8 cellular contexts compared by ENCODE assay signal in genomic region chr16:87635541-87636049, GRCh38. TPM values are rescaled to one million over a fixed set of nuclear protein-coding genes. Genes with fewer than 3 reads are reported as not detected.
DNase-seq lines count a peak whose midpoint lies in the region; ATAC-seq and TF ChIP-seq lines count a peak whose summit lies in the region.

No MANE protein-coding gene starts in this region.

- in situ Hi-C loops in SK-MEL-5 (cut with HindIII; ENCODE audit: low pct_unique_long_range_greater_than_20kb, low sequenced_read_pairs) (no loop called here), transverse colon (cut with MboI; ENCODE audit: low pct_ligation_motif_present in 1 of 4, low pct_unique_long_range_greater_than_20kb in 1 of 4, low sequenced_read_pairs in 3 of 4) (loop anchor here in 3 of 4 donors (10.0 to 25.0 kb wide), 4 partner anchors 221 to 323 kb away; partner anchors contain the start of genes C16orf95 (in 1 of the 3) and MAP1LC3B (in 1 of the 3))

- peak; percentile 43 to 59 (median 51) for TF ChIP-seq CTCF in transverse colon (IDR thresholded peaks at IDR 0.05)

- peak overlapping the region; percentile 27 to 97 (median 87) for H3K4me3 Mint-ChIP-seq in IgD-negative memory B cell

- peaks cover 8% of the 10 kb centered on the region in 2 donors for H3K9me3 ChIP-seq in transverse colon

- peaks cover 2 to 13% (median 9%) of the 10 kb centered on the region in 3 donors for H3K9me3 Mint-ChIP-seq in IgD-negative memory B cell

- no peak for ATAC-seq in GM18498 (IDR thresholded peaks at IDR 0.05; ENCODE audit: unreplicated experiment)

- H3K27ac Mint-ChIP-seq in IgD-negative memory B cell = peak overlapping the region in 2 of 3 donors; percentile 60 to 86

- DNase-seq in DMS 273 (lab: John Stamatoyannopoulos, UW; ENCODE audit: unreplicated experiment) (peak; percentile 73), SK-MEL-5 (ENCODE audit: low read depth, low spot score) (peak; percentile 62), activated gamma-delta T cell (lab: John Stamatoyannopoulos, UW) (peak; percentile 32), foreskin melanocyte (peak; percentile 20), pons (ENCODE audit: low spot score) (peak; percentile 38), transverse colon (peak; percentile 66)

- 23% methylated on average over 7 of the region's 23 CpGs; no CpG with 5 or more reads in 1 of the 2 donors for WGBS in transverse colon (ENCODE audit: low coverage in 1 of 2), 2 donors

- H3K4me1 ChIP-seq in transverse colon = peaks cover 8 to 18% (median 12%) of the 10 kb centered on the region in 4 donors

- H3K27me3 ChIP-seq in transverse colon = peaks cover 36% of the 10 kb centered on the region

- H3K4me3 ChIP-seq in transverse colon = peak overlapping the region in 2 of 4 donors; percentile 13 to 20

- no peak for TF ChIP-seq EP300 in transverse colon (IDR thresholded peaks at IDR 0.05; ENCODE audit: low read depth)

- H3K36me3 ChIP-seq in transverse colon = no peaks in the 10 kb centered on the region

- intact Hi-C loops in transverse colon (cut with DNase I; ENCODE audit: low total_unique reads) = loop anchor here (2.0 kb wide), 1 partner anchor 85 kb away; no protein-coding TSS in a partner anchor

- TF ChIP-seq POLR2A in transverse colon (IDR thresholded peaks at IDR 0.05) = no peak

- H3K27me3 Mint-ChIP-seq in IgD-negative memory B cell = peaks cover 20% of the 10 kb centered on the region

- H3K4me1 Mint-ChIP-seq in IgD-negative memory B cell = peaks cover 4 to 10% (median 7%) of the 10 kb centered on the region in 3 donors

- H3K27ac ChIP-seq in transverse colon = no peak overlapping the region

- peaks cover 6% of the 10 kb centered on the region for H3K36me3 Mint-ChIP-seq in IgD-negative memory B cell

RNA-seq across cellular contexts. Expression of gene JPH3, which starts 33.3 kb away (rescaled TPM):
- polyA plus RNA-seq in IgD-negative memory B cell = not detected
- total RNA-seq in SK-MEL-5 (2014; rRNA removed; shearing (Covaris generic)) = 2.6 and 4.0 TPM in 2 replicates
- polyA plus RNA-seq in SK-MEL-5 (2015; cell fraction: cytosol; rRNA removed) = 2.3 and 3.6 TPM in 2 replicates
- polyA plus RNA-seq in SK-MEL-5 (2015; cell fraction: nucleus; rRNA removed) = 0.43 and 0.87 TPM in 2 replicates
- 1 to 10 TPM in 1 of 4 donors, under 1 TPM in 2, not detected in 1; 0.32 to 5.2 (median 0.41) TPM for total RNA-seq in transverse colon

Comparison
In these comparisons a context has a peak if more than half of its experiments do, and no peak if none do; other contexts are left out.
1. DNase-seq: peak in every context shown above with its lines; median percentile 73 in DMS 273; 66 in transverse colon; 62 in SK-MEL-5; 38 in pons; 32 in activated gamma-delta T cell; 20 in foreskin melanocyte.